17 cellular contexts compared by ENCODE assay signal in genomic region chr18:69365658-69366057, GRCh38. TPM values are rescaled to one million over a fixed set of nuclear protein-coding genes. Genes with fewer than 3 reads are reported as not detected.
"Had no signal": no experiment of that assay in that cellular context is flagged by ENCODE, and none has a peak within 500 bp of the region (broad histone marks: within the 10 kb centered on the region; RNA-seq: fewer than 3 reads in every experiment).

No MANE protein-coding gene starts in this region.

- H3K27ac Mint-ChIP-seq: activated CD4-positive, alpha-beta T cell treated with anti-CD3 and anti-CD28 coated beads for 36 hours; activated CD8-positive, alpha-beta memory T cell treated with anti-CD3 and anti-CD28 coated beads, Interleukin-2, amount 10 ng/mL, durations not matched to agents 7 days and 5 days; activated naive CD8-positive, alpha-beta T cell treated with anti-CD3 and anti-CD28 coated beads for 36 hours; stimulated activated naive CD8-positive, alpha-beta T cell treated with anti-CD3 and anti-CD28 coated beads, Interleukin-15, Interleukin-2, amounts not matched to agents 100 ng/mL and 50 ng/mL, for 24 hours had no signal

- H3K27me3 ChIP-seq: left lung had no signal

- H3K4me3 Mint-ChIP-seq: activated CD4-positive, alpha-beta T cell treated with anti-CD3 and anti-CD28 coated beads for 36 hours; activated CD8-positive, alpha-beta memory T cell treated with anti-CD3 and anti-CD28 coated beads, Interleukin-2, amount 10 ng/mL, durations not matched to agents 7 days and 5 days; activated naive CD8-positive, alpha-beta T cell treated with anti-CD3 and anti-CD28 coated beads for 36 hours; stimulated activated naive CD8-positive, alpha-beta T cell treated with anti-CD3 and anti-CD28 coated beads, Interleukin-15, Interleukin-2, amounts not matched to agents 100 ng/mL and 50 ng/mL, for 24 hours had no signal

- H3K4me1 Mint-ChIP-seq: activated CD4-positive, alpha-beta T cell treated with anti-CD3 and anti-CD28 coated beads for 36 hours; activated CD8-positive, alpha-beta memory T cell treated with anti-CD3 and anti-CD28 coated beads, Interleukin-2, amount 10 ng/mL, durations not matched to agents 7 days and 5 days; activated naive CD8-positive, alpha-beta T cell treated with anti-CD3 and anti-CD28 coated beads for 36 hours had no signal

- H3K27ac ChIP-seq: left lung, prostate gland, skin epidermis had no signal

- H3K27me3 Mint-ChIP-seq: activated CD8-positive, alpha-beta memory T cell treated with anti-CD3 and anti-CD28 coated beads, Interleukin-2, amount 10 ng/mL, durations not matched to agents 7 days and 5 days; activated naive CD8-positive, alpha-beta T cell treated with anti-CD3 and anti-CD28 coated beads for 36 hours had no signal

- ATAC-seq: activated CD4-positive, alpha-beta T cell treated with anti-CD3 and anti-CD28 coated beads for 36 hours; activated CD8-positive, alpha-beta memory T cell treated with anti-CD3 and anti-CD28 coated beads, Interleukin-2, amount 10 ng/mL, durations not matched to agents 7 days and 5 days; left lung; right cardiac atrium had no signal

- H3K36me3 ChIP-seq: left lung, prostate gland had no signal

- H3K4me1 ChIP-seq: left lung, prostate gland had no signal

- H3K4me3 ChIP-seq: left lung, prostate gland, skin epidermis had no signal

- H3K36me3 Mint-ChIP-seq: activated CD8-positive, alpha-beta memory T cell treated with anti-CD3 and anti-CD28 coated beads, Interleukin-2, amount 10 ng/mL, durations not matched to agents 7 days and 5 days; activated naive CD8-positive, alpha-beta T cell treated with anti-CD3 and anti-CD28 coated beads for 36 hours had no signal

- H3K9me3 Mint-ChIP-seq: activated naive CD8-positive, alpha-beta T cell treated with anti-CD3 and anti-CD28 coated beads for 36 hours; stimulated activated naive CD8-positive, alpha-beta T cell treated with anti-CD3 and anti-CD28 coated beads, Interleukin-15, Interleukin-2, amounts not matched to agents 100 ng/mL and 50 ng/mL, for 24 hours had no signal

- DNase-seq: activated CD4-positive, alpha-beta T cell treated with anti-CD3 and anti-CD28 coated beads for 36 hours; activated CD4-positive, alpha-beta T cell treated with anti-CD3 and anti-CD28 coated beads, Interleukin-2, amount 50 U/mL, for 48 hours; activated CD8-positive, alpha-beta memory T cell treated with anti-CD3 and anti-CD28 coated beads, Interleukin-2, amount 10 ng/mL, durations not matched to agents 7 days and 5 days; activated naive CD8-positive, alpha-beta T cell treated with anti-CD3 and anti-CD28 coated beads for 36 hours; amniotic stem cell; dermis blood vessel endothelial cell; effector memory CD4-positive, alpha-beta T cell; left lung; mammary epithelial cell; right cardiac atrium; SW 1271; T-helper 2 cell; trophoblast cell had no signal

- H3K9me3 ChIP-seq: prostate gland had no signal

RNA-seq across cellular contexts. Expression of gene DOK6, which starts 35.0 kb away (rescaled TPM):
- total RNA-seq: activated CD4-positive, alpha-beta T cell treated with anti-CD3 and anti-CD28 coated beads for 36 hours; activated CD8-positive, alpha-beta memory T cell treated with anti-CD3 and anti-CD28 coated beads, Interleukin-2, amount 10 ng/mL, durations not matched to agents 7 days and 5 days; activated naive CD8-positive, alpha-beta T cell treated with anti-CD3 and anti-CD28 coated beads for 36 hours; mammary epithelial cell; myocyte had no signal
- polyA plus RNA-seq: mammary epithelial cell had no signal
